Comparison of ENCODE assay signal across 1 cellular context in the genomic region with DNA sequence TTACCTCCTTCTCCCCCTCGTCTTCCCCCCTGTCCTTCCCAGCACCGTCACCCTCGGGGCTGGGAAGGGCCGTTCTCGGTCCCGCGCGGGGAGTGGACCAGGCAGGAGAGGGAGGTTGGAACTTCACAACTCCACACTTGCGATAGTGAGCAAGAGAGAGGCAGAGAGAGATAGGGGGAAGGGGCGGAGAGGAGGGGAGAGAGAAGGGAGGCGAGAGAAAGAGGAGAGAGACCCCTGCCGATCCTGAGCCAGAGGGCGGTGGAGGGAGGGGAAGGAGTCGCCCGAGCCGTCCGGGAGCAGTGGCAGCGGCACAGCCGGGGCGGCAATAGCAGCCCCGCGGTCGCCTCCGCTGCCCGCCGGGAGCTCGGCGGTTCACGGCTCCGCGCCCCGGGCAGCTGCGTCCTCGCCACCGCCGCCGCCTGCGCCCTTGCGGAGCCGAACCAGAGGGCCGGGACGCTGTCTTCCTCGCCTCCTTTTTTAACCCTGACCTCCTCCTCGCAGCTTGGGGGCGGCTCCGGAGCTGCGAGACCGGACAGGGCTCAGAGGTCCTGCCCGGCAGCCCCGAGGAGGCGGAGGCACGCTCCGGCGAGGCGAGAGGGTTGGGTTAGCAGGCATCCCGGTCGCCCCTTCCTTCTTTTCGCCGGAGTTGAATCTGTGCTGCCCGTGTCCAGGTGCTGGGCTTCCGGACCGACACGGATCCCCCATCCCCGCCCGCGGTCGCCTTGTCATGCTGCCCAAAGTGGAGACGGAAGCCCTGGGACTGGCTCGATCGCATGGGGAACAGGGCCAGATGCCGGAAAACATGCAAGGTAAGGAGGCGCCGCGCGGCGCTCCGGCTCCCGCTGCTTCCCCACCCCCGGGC.
TF ChIP-seq lines count a peak whose summit lies in the region.

No MANE protein-coding gene starts in this region.

TF ChIP-seq in IMR-90, 13 proteins besides CTCF, POLR2A, EP300 and RAD21:
- TF ChIP-seq ELK1 (IDR thresholded peaks at IDR 0.05; ENCODE audit: borderline replicate concordance, low read depth, low read length) (no peak), MXI1 (IDR thresholded peaks at IDR 0.05; ENCODE audit: borderline replicate concordance, low read depth, low read length) (no peak), RFX5 (IDR thresholded peaks at IDR 0.05; ENCODE audit: low read depth, low read length) (no peak), RCOR1 (IDR thresholded peaks at IDR 0.05; ENCODE audit: insufficient replicate concordance, low read length) (no peak), MAZ (IDR thresholded peaks at IDR 0.05; ENCODE audit: borderline replicate concordance, low read depth, low read length) (no peak), NFE2L2 (IDR thresholded peaks at IDR 0.05; ENCODE audit: low read depth, low read length) (no peak), CEBPB (IDR thresholded peaks at IDR 0.05; ENCODE audit: low read depth, low read length) (no peak), FOS (IDR thresholded peaks at IDR 0.05; ENCODE audit: low read depth, low read length) (no peak), BHLHE40 (IDR thresholded peaks at IDR 0.05; ENCODE audit: low read depth, low read length) (no peak), CHD1 (IDR thresholded peaks at IDR 0.05; ENCODE audit: low read depth, low read length) (no peak), SMC3 (IDR thresholded peaks at IDR 0.05; ENCODE audit: low read depth, low read length) (no peak), MAFK (IDR thresholded peaks at IDR 0.05; ENCODE audit: low read depth, low read length) (no peak)
- TF ChIP-seq, protein P1, sequence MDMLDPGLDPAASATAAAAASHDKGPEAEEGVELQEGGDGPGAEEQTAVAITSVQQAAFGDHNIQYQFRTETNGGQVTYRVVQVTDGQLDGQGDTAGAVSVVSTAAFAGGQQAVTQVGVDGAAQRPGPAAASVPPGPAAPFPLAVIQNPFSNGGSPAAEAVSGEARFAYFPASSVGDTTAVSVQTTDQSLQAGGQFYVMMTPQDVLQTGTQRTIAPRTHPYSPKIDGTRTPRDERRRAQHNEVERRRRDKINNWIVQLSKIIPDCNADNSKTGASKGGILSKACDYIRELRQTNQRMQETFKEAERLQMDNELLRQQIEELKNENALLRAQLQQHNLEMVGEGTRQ (IDR thresholded peaks at IDR 0.05; ENCODE audit: low read depth, low read length) = no peak
